ENCODE assay signal across 20 cellular contexts in the genomic region with DNA sequence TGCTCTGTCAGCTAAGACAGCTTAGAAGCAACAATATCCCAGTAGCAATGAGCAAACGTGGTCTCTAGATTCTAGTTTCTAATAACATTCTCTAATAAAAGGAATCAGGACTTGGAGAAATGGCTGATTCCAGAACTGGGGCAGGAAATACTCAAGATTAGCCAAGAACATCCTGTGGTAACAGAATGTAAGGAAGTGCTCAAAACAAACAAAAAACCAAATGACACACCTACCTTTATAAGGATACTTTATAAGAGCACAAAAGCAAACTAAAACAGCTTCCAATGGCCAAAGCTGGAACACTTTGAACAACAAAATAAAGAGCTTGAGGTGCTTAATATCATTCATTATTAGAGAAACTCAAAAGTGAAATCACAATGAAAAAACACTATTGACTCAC.
"Had no signal": no experiment of that assay in that cellular context is flagged by ENCODE, and none has a peak within 500 bp of the region (broad histone marks: within the 10 kb centered on the region; RNA-seq: fewer than 3 reads in every experiment).

No MANE protein-coding gene starts in this region.

- H3K27ac ChIP-seq: ascending aorta, body of pancreas, KMS-11 had no signal

- ATAC-seq: activated CD8-positive, alpha-beta T cell treated with anti-CD3 and anti-CD28 coated beads, Interleukin-2, amount 10 ng/mL, durations not matched to agents 7 days and 5 days; body of pancreas; WTC11 had no signal

- H3K36me3 ChIP-seq: ascending aorta had no signal

- H3K4me3 ChIP-seq: ascending aorta, body of pancreas had no signal

- H3K27me3 ChIP-seq: ascending aorta, body of pancreas had no signal

- H3K4me1 ChIP-seq: ascending aorta, body of pancreas had no signal

- DNase-seq: activated CD4-positive, alpha-beta T cell treated with anti-CD3 and anti-CD28 coated beads for 48 hours; activated CD4-positive, alpha-beta T cell treated with anti-CD3 and anti-CD28 coated beads, Interleukin-2, amount 50 U/mL, for 4 hours; activated CD4-positive, CD25-positive, alpha-beta regulatory T cell treated with anti-CD3 and anti-CD28 coated beads, Interleukin-2, amount 50 U/mL, for 72 hours; activated CD8-positive, alpha-beta memory T cell treated with anti-CD3 and anti-CD28 coated beads, Interleukin-2, amount 50 U/mL, for 48 hours; activated CD8-positive, alpha-beta T cell treated with anti-CD3 and anti-CD28 coated beads, Interleukin-2, amount 10 ng/mL, durations not matched to agents 7 days and 5 days; activated naive CD4-positive, alpha-beta T cell; activated T-cell treated with anti-CD3 and anti-CD28 coated beads, Interleukin-2, amount 50 U/mL, for 1 hour; amniotic stem cell; body of pancreas; MM.1S; NCI-H1105; NCI-H1436; NCI-H1694 treated with DMSO at 0.1 percent for 48 hours; NCI-H2081 treated with DMSO at 0.1 percent for 48 hours; NCI-H446; NCI-H524; SHP77 treated with DMSO at 0.1 percent for 48 hours had no signal
